In genomic region chr4:1518997-1519700, GRCh38 we compare ENCODE assay signal across 22 cellular contexts.
DNase-seq lines count a peak whose midpoint lies in the region; ATAC-seq, FAIRE-seq and TF ChIP-seq lines count a peak whose summit lies in the region.
"Had no signal": no experiment of that assay in that cellular context is flagged by ENCODE, and none has a peak within 500 bp of the region (broad histone marks: within the 10 kb centered on the region; RNA-seq: fewer than 3 reads in every experiment).

No MANE protein-coding gene starts in this region.

- H3K36me3 ChIP-seq in kidney (ENCODE audit: control insufficient read depth in 1 of 2, insufficient read depth in 2 of 2, low read length in 2 of 2) = no peaks in the 10 kb centered on the region
- H3K36me3 ChIP-seq in mammary epithelial cell (ENCODE audit: insufficient read depth, low read length) = no peaks in the 10 kb centered on the region

- intact Hi-C loops in left ventricle myocardium superior (cut with micrococcal nuclease) = no loop called here
- intact Hi-C loops in Right ventricle myocardium superior (cut with DNase I) = loop anchor here (10.0 kb wide), 1 partner anchor 164 kb away; no protein-coding TSS in a partner anchor
- intact Hi-C loops in kidney (cut with DNase I) = no loop called here
- intact Hi-C loops in posterior vena cava (cut with DNase I) = no loop called here
- intact Hi-C loops in mammary epithelial cell (cut with micrococcal nuclease) = no loop called here

- no peak overlapping the region for H2AFZ ChIP-seq in mammary epithelial cell (ENCODE audit: low read depth, low read length)

- FAIRE-seq in kidney (lab: Jason Lieb, UNC) = no peak
- FAIRE-seq: D721Med, GM18507, H54 had no signal

- H3K4me2 ChIP-seq in mammary epithelial cell (ENCODE audit: insufficient read depth, low read depth, low read length) = no peak overlapping the region

- DNase-seq in left ventricle myocardium superior (peak; percentile 19), Right ventricle myocardium superior (no peak), kidney (peak; percentile 65), posterior vena cava (ENCODE audit: low spot score) (peak; percentile 75), RWPE1 (ENCODE audit: low spot score) (no peak), NCI-H1417 (lab: John Stamatoyannopoulos, UW) (no peak), T-helper 9 cell (no peak), mammary epithelial cell (no peak)
- DNase-seq: AML-193; DMS53; GDM1; NCI-H1105; NCI-H2029 treated with DMSO at 0.1 percent for 48 hours; NCI-H2171; NCI-H345; NCI-H524; NCI-H774; NK-92 treated with Interleukin-12 subunit alpha and Interleukin-12 subunit beta, amount 100 ng/mL, for 24 hours had no signal

- H3K4me1 ChIP-seq in kidney (ENCODE audit: control insufficient read depth in 1 of 2, insufficient read depth in 1 of 2, low read depth in 1 of 2, low read length in 2 of 2) (peaks cover 0 to under 1% of the 10 kb centered on the region in 2 donors), mammary epithelial cell (ENCODE audit: insufficient read depth, low read length) (no peaks in the 10 kb centered on the region)

- no peak for TF ChIP-seq CTCF in kidney (IDR thresholded peaks at IDR 0.05; ENCODE audit: borderline replicate concordance, extremely low read depth, insufficient read depth)
- TF ChIP-seq CTCF in RWPE1 (conservative IDR thresholded peaks at IDR 0.05; ENCODE audit: low read depth) = no peak
- no peak for TF ChIP-seq CTCF in mammary epithelial cell (conservative IDR thresholded peaks at IDR 0.05 in 1 of 2, IDR thresholded peaks at IDR 0.05 in 1 of 2; ENCODE audit: extremely low read depth in 1 of 2, insufficient read depth in 1 of 2, low read depth in 1 of 2, low read length in 2 of 2)

- H3K27ac ChIP-seq in kidney (ENCODE audit: low read depth in 2 of 2, low read length in 2 of 2) (no peak overlapping the region), RWPE1 (no peak overlapping the region), mammary epithelial cell (ENCODE audit: insufficient read depth, low read depth, low read length) (no peak overlapping the region)
- H3K27ac ChIP-seq: C4-2B had no signal

- no peak overlapping the region for H3K9ac ChIP-seq in kidney (ENCODE audit: low read length in 2 of 2)
- no peak overlapping the region for H3K9ac ChIP-seq in mammary epithelial cell (ENCODE audit: insufficient read depth, low read length)

- no peaks in the 10 kb centered on the region for H3K9me3 ChIP-seq in kidney (ENCODE audit: control insufficient read depth in 1 of 2, low read length in 2 of 2)
- peaks cover 4% of the 10 kb centered on the region for H3K9me3 ChIP-seq in mammary epithelial cell (replicated peaks; ENCODE audit: insufficient read depth, low read length)

- WGBS in mammary epithelial cell (ENCODE audit: low coverage, missing lambda C conversion rate) = 71% methylated on average over 11 of the region's 20 CpGs

- no peaks in the 10 kb centered on the region for H3K79me2 ChIP-seq in mammary epithelial cell (ENCODE audit: insufficient read depth, low read length)

- ATAC-seq in left ventricle myocardium superior (no peak), Right ventricle myocardium superior (ENCODE audit: poor library complexity) (no peak)

- no peak overlapping the region for H3K4me3 ChIP-seq in kidney (ENCODE audit: low read length in 2 of 2)
- H3K4me3 ChIP-seq in mammary epithelial cell (replicated peaks in 1 of 3; ENCODE audit: insufficient read depth in 1 of 3, low read depth in 2 of 3, low read length in 3 of 3) = no peak overlapping the region

- POLR2A ChIA-PET in RWPE1 (lab: Yijun Ruan, JAX; ENCODE audit: low non-redundant PET) = no interaction called here

- H3K27me3 ChIP-seq in mammary epithelial cell (ENCODE audit: insufficient read depth, low read length) = peaks cover 13% of the 10 kb centered on the region

- BruUV-seq in mammary epithelial cell (replicated peaks; lab: Mats Ljungman, UMichigan) = no TSS peak

- in situ Hi-C loops in mammary epithelial cell (cut with MboI; ENCODE audit: low sequenced_read_pairs in 2 of 2) = no loop called here

- no peaks in the 10 kb centered on the region for H4K20me1 ChIP-seq in mammary epithelial cell (ENCODE audit: insufficient read depth, low read length)

- dilution Hi-C loops in mammary epithelial cell (cut with HindIII; ENCODE audit: low sequenced_read_pairs) = no loop called here

- CTCF ChIA-PET in RWPE1 (lab: Yijun Ruan, JAX) (no interaction called here), mammary epithelial cell (lab: Charles Lee; ENCODE audit: low non-redundant PET) (no interaction called here)

Comparison
In these comparisons a context has a peak if more than half of its experiments do, and no peak if none do; other contexts are left out.
1. DNase-seq: peak in left ventricle myocardium superior (single experiment), kidney (single experiment) and posterior vena cava (single experiment); none in Right ventricle myocardium superior (single experiment), RWPE1 (single experiment), NCI-H1417 (0 of 3), T-helper 9 cell (single experiment) and mammary epithelial cell (single experiment).